Comparison of ENCODE assay signal across 2 cellular contexts in genomic region chr11:62437616-62438015, GRCh38.
TF ChIP-seq lines count a peak whose summit lies in the region.

No MANE protein-coding gene starts in this region.

TF ChIP-seq in HepG2, 621 proteins besides CTCF, POLR2A, EP300 and RAD21:
- TF ChIP-seq SRSF9 (IDR thresholded peaks at IDR 0.05; ENCODE audit: borderline replicate concordance, insufficient read depth, low read depth, low read length, poor library complexity, severe bottlenecking), result no peak
- TF ChIP-seq ZNF7 (CRISPR knock-in tag; IDR thresholded peaks at IDR 0.05), result peak; percentile 88
- no peak for TF ChIP-seq ZNF3 (CRISPR knock-in tag; IDR thresholded peaks at IDR 0.05)
- no peak for TF ChIP-seq MAZ (IDR thresholded peaks at IDR 0.05; ENCODE audit: borderline replicate concordance, low read depth, low read length)
- TF ChIP-seq MAZ (CRISPR knock-in tag; IDR thresholded peaks at IDR 0.05; ENCODE audit: low read depth), result no peak
- no peak for TF ChIP-seq IRF2 (CRISPR knock-in tag; IDR thresholded peaks at IDR 0.05)
- no peak for TF ChIP-seq ZNF660 (CRISPR knock-in tag; IDR thresholded peaks at IDR 0.05; ENCODE audit: borderline replicate concordance, low read depth)
- no peak for TF ChIP-seq YEATS2 (CRISPR knock-in tag; IDR thresholded peaks at IDR 0.05; ENCODE audit: borderline replicate concordance)
- TF ChIP-seq PCBP1 (IDR thresholded peaks at IDR 0.05; ENCODE audit: borderline replicate concordance, low read depth, low read length), result no peak
- 0 out of 2 replicates have a peak, but pooled peaks have one; percentile 8 for TF ChIP-seq ZMYM3 (CRISPR knock-in tag; IDR thresholded peaks at IDR 0.05)
- TF ChIP-seq ZNF496 (CRISPR knock-in tag; IDR thresholded peaks at IDR 0.05; ENCODE audit: insufficient replicate concordance), result no peak
- TF ChIP-seq, protein P1, sequence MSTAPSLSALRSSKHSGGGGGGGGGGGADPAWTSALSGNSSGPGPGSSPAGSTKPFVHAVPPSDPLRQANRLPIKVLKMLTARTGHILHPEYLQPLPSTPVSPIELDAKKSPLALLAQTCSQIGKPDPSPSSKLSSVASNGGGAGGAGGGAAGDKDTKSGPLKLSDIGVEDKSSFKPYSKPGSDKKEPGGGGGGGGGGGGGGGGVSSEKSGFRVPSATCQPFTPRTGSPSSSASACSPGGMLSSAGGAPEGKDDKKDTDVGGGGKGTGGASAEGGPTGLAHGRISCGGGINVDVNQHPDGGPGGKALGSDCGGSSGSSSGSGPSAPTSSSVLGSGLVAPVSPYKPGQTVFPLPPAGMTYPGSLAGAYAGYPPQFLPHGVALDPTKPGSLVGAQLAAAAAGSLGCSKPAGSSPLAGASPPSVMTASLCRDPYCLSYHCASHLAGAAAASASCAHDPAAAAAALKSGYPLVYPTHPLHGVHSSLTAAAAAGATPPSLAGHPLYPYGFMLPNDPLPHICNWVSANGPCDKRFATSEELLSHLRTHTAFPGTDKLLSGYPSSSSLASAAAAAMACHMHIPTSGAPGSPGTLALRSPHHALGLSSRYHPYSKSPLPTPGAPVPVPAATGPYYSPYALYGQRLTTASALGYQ (CRISPR knock-in tag; IDR thresholded peaks at IDR 0.05), result no peak
- TF ChIP-seq, protein P2, sequence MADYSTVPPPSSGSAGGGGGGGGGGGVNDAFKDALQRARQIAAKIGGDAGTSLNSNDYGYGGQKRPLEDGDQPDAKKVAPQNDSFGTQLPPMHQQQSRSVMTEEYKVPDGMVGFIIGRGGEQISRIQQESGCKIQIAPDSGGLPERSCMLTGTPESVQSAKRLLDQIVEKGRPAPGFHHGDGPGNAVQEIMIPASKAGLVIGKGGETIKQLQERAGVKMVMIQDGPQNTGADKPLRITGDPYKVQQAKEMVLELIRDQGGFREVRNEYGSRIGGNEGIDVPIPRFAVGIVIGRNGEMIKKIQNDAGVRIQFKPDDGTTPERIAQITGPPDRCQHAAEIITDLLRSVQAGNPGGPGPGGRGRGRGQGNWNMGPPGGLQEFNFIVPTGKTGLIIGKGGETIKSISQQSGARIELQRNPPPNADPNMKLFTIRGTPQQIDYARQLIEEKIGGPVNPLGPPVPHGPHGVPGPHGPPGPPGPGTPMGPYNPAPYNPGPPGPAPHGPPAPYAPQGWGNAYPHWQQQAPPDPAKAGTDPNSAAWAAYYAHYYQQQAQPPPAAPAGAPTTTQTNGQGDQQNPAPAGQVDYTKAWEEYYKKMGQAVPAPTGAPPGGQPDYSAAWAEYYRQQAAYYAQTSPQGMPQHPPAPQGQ (CRISPR knock-in tag; IDR thresholded peaks at IDR 0.05; ENCODE audit: borderline replicate concordance), result no peak
- TF ChIP-seq ZNF770 (CRISPR knock-in tag; IDR thresholded peaks at IDR 0.05), result peak; percentile 69; the same call in 1 of the 2 replicates
- no peak for TF ChIP-seq ETV6 (CRISPR knock-in tag; conservative IDR thresholded peaks at IDR 0.05)
- TF ChIP-seq ZNF746 (CRISPR knock-in tag; IDR thresholded peaks at IDR 0.05), result no peak
- no peak for TF ChIP-seq NKX3-1 (CRISPR knock-in tag; IDR thresholded peaks at IDR 0.05)
- TF ChIP-seq ZFP91 (CRISPR knock-in tag; IDR thresholded peaks at IDR 0.05; ENCODE audit: borderline replicate concordance), result no peak

TF ChIP-seq in HEK293, 187 proteins besides CTCF, POLR2A, EP300 and RAD21:
- TF ChIP-seq ZNF404 (tag by site-specific recombination; IDR thresholded peaks at IDR 0.05) (no peak), ZNF184 (tag by site-specific recombination; IDR thresholded peaks at IDR 0.05) (peak; percentile 95)
